Comparison of ENCODE assay signal across 20 cellular contexts in genomic region chr5:58016329-58016728, GRCh38.
DNase-seq lines count a peak whose midpoint lies in the region; ATAC-seq and TF ChIP-seq lines count a peak whose summit lies in the region.
"Had no signal": no experiment of that assay in that cellular context is flagged by ENCODE, and none has a peak within 500 bp of the region (broad histone marks: within the 10 kb centered on the region; RNA-seq: fewer than 3 reads in every experiment).

No MANE protein-coding gene starts in this region.

- H3K9me2 ChIP-seq in PC-9 (ENCODE audit: insufficient read depth) = no peaks in the 10 kb centered on the region

- H3K9me3 ChIP-seq in PC-9 (ENCODE audit: insufficient read depth, low read depth) = peaks cover 13% of the 10 kb centered on the region

- H3K79me2 ChIP-seq in PC-9 (ENCODE audit: low read depth) = no peaks in the 10 kb centered on the region

- H3K4me3 Mint-ChIP-seq in activated T-helper 2 cell treated with anti-CD3 and anti-CD28 coated beads, Interferon-gamma antibody, Interleukin-2, Interleukin-4, amounts not matched to agents 10 μg/mL and 5 μg/mL and 100 μg/mL, durations not matched to agents 14 hours and 24 hours and 36 hours (ENCODE audit: low read depth) = no peak overlapping the region
- H3K4me3 Mint-ChIP-seq: stimulated activated effector memory CD8-positive, alpha-beta T cell treated with anti-CD3 and anti-CD28 coated beads, Interleukin-12 subunit alpha, Interleukin-12 subunit beta, amount 100 ng/mL, for 72 hours; type B pancreatic cell had no signal

- H3K27me3 ChIP-seq in PC-9 (ENCODE audit: insufficient read depth, low read depth) = no peaks in the 10 kb centered on the region

- CTCF ChIA-PET in PC-9 (lab: Charles Lee) = no interaction called here

- no TSS peak for BruUV-seq in PC-9 (replicated peaks; lab: Mats Ljungman, UMichigan)

- intact Hi-C loops in PC-9 (cut with micrococcal nuclease; ENCODE audit: unreplicated experiment) = loop anchor here (1.0 to 10.0 kb wide), 3 partner anchors 127 to 238 kb away; no protein-coding TSS in a partner anchor
- intact Hi-C loops in activated T-helper 2 cell treated with anti-CD3 and anti-CD28 coated beads, Interferon-gamma antibody, Interleukin-2, Interleukin-4, amounts not matched to agents 10 μg/mL and 5 μg/mL and 100 μg/mL, durations not matched to agents 14 hours and 24 hours and 36 hours (cut with micrococcal nuclease) = no loop called here

- H3K9me3 Mint-ChIP-seq in activated T-helper 2 cell treated with anti-CD3 and anti-CD28 coated beads, Interferon-gamma antibody, Interleukin-2, Interleukin-4, amounts not matched to agents 10 μg/mL and 5 μg/mL and 100 μg/mL, durations not matched to agents 14 hours and 24 hours and 36 hours = no peaks in the 10 kb centered on the region
- H3K9me3 Mint-ChIP-seq: stimulated activated effector memory CD8-positive, alpha-beta T cell treated with anti-CD3 and anti-CD28 coated beads, Interleukin-12 subunit alpha, Interleukin-12 subunit beta, amount 100 ng/mL, for 72 hours; type B pancreatic cell had no signal

- no peaks in the 10 kb centered on the region for H3K36me3 Mint-ChIP-seq in activated T-helper 2 cell treated with anti-CD3 and anti-CD28 coated beads, Interferon-gamma antibody, Interleukin-2, Interleukin-4, amounts not matched to agents 10 μg/mL and 5 μg/mL and 100 μg/mL, durations not matched to agents 14 hours and 24 hours and 36 hours (ENCODE audit: low read depth)
- H3K36me3 Mint-ChIP-seq: stimulated activated effector memory CD8-positive, alpha-beta T cell treated with anti-CD3 and anti-CD28 coated beads, Interleukin-12 subunit alpha, Interleukin-12 subunit beta, amount 100 ng/mL, for 72 hours; type B pancreatic cell had no signal

- H3K4me1 ChIP-seq in PC-9 (replicated peaks; ENCODE audit: insufficient read depth) = peaks cover 31% of the 10 kb centered on the region

- no peak overlapping the region for H3K4me3 ChIP-seq in AG09309 (ENCODE audit: control insufficient read depth, low read depth, low read length)
- no peak overlapping the region for H3K4me3 ChIP-seq in PC-9
- no peak overlapping the region for H3K4me3 ChIP-seq in epithelial cell of esophagus (ENCODE audit: low read length)
- H3K4me3 ChIP-seq: GM12878, smooth muscle cell had no signal

- no peaks in the 10 kb centered on the region for H3K4me1 Mint-ChIP-seq in activated T-helper 2 cell treated with anti-CD3 and anti-CD28 coated beads, Interferon-gamma antibody, Interleukin-2, Interleukin-4, amounts not matched to agents 10 μg/mL and 5 μg/mL and 100 μg/mL, durations not matched to agents 14 hours and 24 hours and 36 hours (ENCODE audit: low read depth)
- H3K4me1 Mint-ChIP-seq: stimulated activated effector memory CD8-positive, alpha-beta T cell treated with anti-CD3 and anti-CD28 coated beads, Interleukin-12 subunit alpha, Interleukin-12 subunit beta, amount 100 ng/mL, for 72 hours had no signal

- no peak overlapping the region for H3K27ac Mint-ChIP-seq in activated T-helper 2 cell treated with anti-CD3 and anti-CD28 coated beads, Interferon-gamma antibody, Interleukin-2, Interleukin-4, amounts not matched to agents 10 μg/mL and 5 μg/mL and 100 μg/mL, durations not matched to agents 14 hours and 24 hours and 36 hours
- H3K27ac Mint-ChIP-seq: stimulated activated effector memory CD8-positive, alpha-beta T cell treated with anti-CD3 and anti-CD28 coated beads, Interleukin-12 subunit alpha, Interleukin-12 subunit beta, amount 100 ng/mL, for 72 hours; type B pancreatic cell had no signal

- H4K20me1 ChIP-seq in PC-9 (ENCODE audit: insufficient read depth) = no peaks in the 10 kb centered on the region

- peak overlapping the region; percentile 31 for H3K4me2 ChIP-seq in PC-9
- H3K4me2 ChIP-seq: smooth muscle cell had no signal

- POLR2A ChIA-PET in PC-9 (lab: Charles Lee; ENCODE audit: unreplicated experiment) = interaction anchor here (0.6 kb wide), 1 partner anchor 213 kb away, joined by 3 read pairs; no protein-coding TSS in a partner anchor

- H3K27ac ChIP-seq in PC-9 = peak overlapping the region; percentile 72

- H3F3A ChIP-seq in PC-9 (ENCODE audit: insufficient read depth, low read depth) = no peaks in the 10 kb centered on the region

- no peaks in the 10 kb centered on the region for H3K36me3 ChIP-seq in PC-9 (ENCODE audit: low read depth)

- no peak for TF ChIP-seq CTCF in AG09309 (IDR thresholded peaks at IDR 0.05; ENCODE audit: control insufficient read depth, insufficient read depth, low read depth, low read length, missing control alignments)
- no peak for TF ChIP-seq CTCF in PC-9 (conservative IDR thresholded peaks at IDR 0.05)
- no peak for TF ChIP-seq CTCF in epithelial cell of esophagus (IDR thresholded peaks at IDR 0.05; ENCODE audit: insufficient read depth, low read depth, low read length, missing control alignments)

- ATAC-seq in GM21360 (IDR thresholded peaks at IDR 0.05; ENCODE audit: unreplicated experiment) = no peak
- ATAC-seq: GM12878; left colon; stimulated activated effector memory CD8-positive, alpha-beta T cell treated with anti-CD3 and anti-CD28 coated beads, Interleukin-12 subunit alpha, Interleukin-12 subunit beta, amount 100 ng/mL, for 72 hours had no signal

- DNase-seq in AG09309 (ENCODE audit: low read depth) = peak; percentile 44
- peak; percentile 55 to 87 for DNase-seq in PC-9
- DNase-seq in epithelial cell of esophagus (ENCODE audit: low read depth) = peak; percentile 87
- DNase-seq in myocyte (ENCODE audit: low read depth) = peak; percentile 76
- no peak for DNase-seq in activated T-helper 2 cell treated with anti-CD3 and anti-CD28 coated beads, Interferon-gamma antibody, Interleukin-2, Interleukin-4, amounts not matched to agents 10 μg/mL and 5 μg/mL and 100 μg/mL, durations not matched to agents 14 hours and 24 hours and 36 hours (ENCODE audit: low spot score)
- DNase-seq in NCI-H446 (lab: John Stamatoyannopoulos, UW) = no peak
- no peak for DNase-seq in HUDEP-2 (lab: John Stamatoyannopoulos, UW; ENCODE audit: unreplicated experiment in 76 of 76)
- DNase-seq: activated CD4-positive, alpha-beta T cell treated with anti-CD3 and anti-CD28 coated beads for 1 hour; activated gamma-delta T cell; aorta; erythroblast; GOT3; left colon; NCI-H510A; T1000 had no signal

- H2AFZ ChIP-seq in PC-9 = no peak overlapping the region

- H3K27me3 Mint-ChIP-seq in activated T-helper 2 cell treated with anti-CD3 and anti-CD28 coated beads, Interferon-gamma antibody, Interleukin-2, Interleukin-4, amounts not matched to agents 10 μg/mL and 5 μg/mL and 100 μg/mL, durations not matched to agents 14 hours and 24 hours and 36 hours (ENCODE audit: low read depth) = no peaks in the 10 kb centered on the region
- H3K27me3 Mint-ChIP-seq: type B pancreatic cell had no signal

Comparison
In these comparisons a context has a peak if more than half of its experiments do, and no peak if none do; other contexts are left out.
1. DNase-seq: peak in AG09309 (single experiment), PC-9 (2 of 2), epithelial cell of esophagus (single experiment) and myocyte (single experiment); none in activated T-helper 2 cell treated with anti-CD3 and anti-CD28 coated beads, Interferon-gamma antibody, Interleukin-2, Interleukin-4, amounts not matched to agents 10 μg/mL and 5 μg/mL and 100 μg/mL, durations not matched to agents 14 hours and 24 hours and 36 hours (single experiment), NCI-H446 (0 of 2) and HUDEP-2 (0 of 76).